ENCODE assay signal across 9 cellular contexts in genomic region chr11:58513747-58514367, GRCh38. TPM values are rescaled to one million over a fixed set of nuclear protein-coding genes. Genes with fewer than 3 reads are reported as not detected.
A peak's percentile ranks its signal among the peaks of the same experiment; 100 is the strongest.
DNase-seq lines count a peak whose midpoint lies in the region; ATAC-seq, FAIRE-seq and TF ChIP-seq lines count a peak whose summit lies in the region.
"Had no signal": no experiment of that assay in that cellular context is flagged by ENCODE, and none has a peak within 500 bp of the region (broad histone marks: within the 10 kb centered on the region; RNA-seq: fewer than 3 reads in every experiment).

No MANE protein-coding gene starts in this region.

- no peak for ATAC-seq in HG03280 (IDR thresholded peaks at IDR 0.05; ENCODE audit: unreplicated experiment)

- TF ChIP-seq EP300 in transverse colon (IDR thresholded peaks at IDR 0.05; ENCODE audit: low read depth) = no peak

- no peak overlapping the region for H3K9ac ChIP-seq in keratinocyte (ENCODE audit: control insufficient read depth, extremely low read depth, insufficient read depth, low read length)

- H3K4me3 ChIP-seq in brain microvascular endothelial cell (ENCODE audit: low read depth, low read length) (no peak overlapping the region), keratinocyte (ENCODE audit: control insufficient read depth in 2 of 3, extremely low read depth in 1 of 3, insufficient read depth in 2 of 3, low read depth in 1 of 3, low read length in 3 of 3) (no peak overlapping the region), transverse colon (no peak overlapping the region)

- H3K27me3 Mint-ChIP-seq in activated naive CD4-positive, alpha-beta T cell treated with anti-CD3 and anti-CD28 coated beads for 36 hours (ENCODE audit: low read depth) = no peaks in the 10 kb centered on the region

- WGBS in transverse colon (ENCODE audit: low coverage in 1 of 2), 2 donors = 34% methylated on average over 5 of the region's 5 CpGs; no CpG with 5 or more reads in 1 of the 2 donors

- H3K4me1 Mint-ChIP-seq in activated naive CD4-positive, alpha-beta T cell treated with anti-CD3 and anti-CD28 coated beads for 36 hours (ENCODE audit: low read depth) = no peaks in the 10 kb centered on the region

- H4K20me1 ChIP-seq in keratinocyte (ENCODE audit: control insufficient read depth, extremely low read depth, insufficient read depth, low read length) = no peaks in the 10 kb centered on the region

- H3K27me3 ChIP-seq in brain microvascular endothelial cell (replicated peaks) = no peaks in the 10 kb centered on the region
- H3K27me3 ChIP-seq in keratinocyte (ENCODE audit: control insufficient read depth, extremely low read depth, insufficient read depth, low read length) = no peaks in the 10 kb centered on the region
- H3K27me3 ChIP-seq in transverse colon = peaks cover 4% of the 10 kb centered on the region

- H3K27ac ChIP-seq in brain microvascular endothelial cell = no peak overlapping the region
- H3K27ac ChIP-seq in keratinocyte (ENCODE audit: control insufficient read depth, insufficient read depth, low read length) = no peak overlapping the region
- H3K27ac ChIP-seq in transverse colon = no peak overlapping the region

- dilution Hi-C loops in keratinocyte (cut with MboI; ENCODE audit: extremely low pct_ligation_motif_present, low sequenced_read_pairs) = no loop called here

- CTCF ChIA-PET in activated naive CD4-positive, alpha-beta T cell treated with anti-CD3 and anti-CD28 coated beads for 36 hours (lab: Charles Lee) = interaction anchor here (0.6 to 1.1 kb wide), 4 partner anchors 9 to 1153 kb away, joined by 3 to 4 read pairs (median 3); no protein-coding TSS in a partner anchor

- peak; percentile 38 for DNase-seq in activated naive CD4-positive, alpha-beta T cell treated with anti-CD3 and anti-CD28 coated beads for 36 hours
- DNase-seq in activated naive CD4-positive, alpha-beta T cell (lab: John Stamatoyannopoulos, UW) = no peak
- DNase-seq in H4 (ENCODE audit: low spot score) = peak; percentile 48
- DNase-seq in NCI-H2227 treated with DMSO at 0.1 percent for 48 hours (lab: John Stamatoyannopoulos, UW) = peak; percentile 60
- peak; percentile 65 for DNase-seq in brain microvascular endothelial cell
- DNase-seq in keratinocyte (ENCODE audit: low read depth, low spot score) = no peak
- DNase-seq in transverse colon = peak; percentile 14

- no peak overlapping the region for H3K4me2 ChIP-seq in keratinocyte (ENCODE audit: control insufficient read depth, extremely low read depth, insufficient read depth, low read depth, low read length)

- TF ChIP-seq POLR2A in transverse colon (IDR thresholded peaks at IDR 0.05) = no peak

- H3K9me3 ChIP-seq in keratinocyte (ENCODE audit: control insufficient read depth, low read depth, low read length) (no peaks in the 10 kb centered on the region), transverse colon (no peaks in the 10 kb centered on the region)

- TF ChIP-seq CTCF in brain microvascular endothelial cell (IDR thresholded peaks at IDR 0.05; ENCODE audit: low read depth, low read length, missing control alignments) = peak; percentile 76
- peak; percentile 58 to 81 (median 70) for TF ChIP-seq CTCF in keratinocyte (optimal IDR thresholded peaks at IDR 0.05 in 1 of 3, IDR thresholded peaks at IDR 0.05 in 1 of 3, conservative IDR thresholded peaks at IDR 0.05 in 1 of 3; ENCODE audit: extremely low read depth in 1 of 3, insufficient read depth in 2 of 3, low read length in 3 of 3)
- peak; percentile 45 to 63 (median 57) for TF ChIP-seq CTCF in transverse colon (IDR thresholded peaks at IDR 0.05)

- intact Hi-C loops in activated naive CD4-positive, alpha-beta T cell treated with anti-CD3 and anti-CD28 coated beads for 36 hours (cut with micrococcal nuclease) = loop anchor here (2.0 to 5.0 kb wide), 2 partner anchors 713 to 1167 kb away; no protein-coding TSS in a partner anchor
- intact Hi-C loops in transverse colon (cut with DNase I; ENCODE audit: low total_unique reads) = no loop called here

- no peak overlapping the region for H3K27ac Mint-ChIP-seq in activated naive CD4-positive, alpha-beta T cell treated with anti-CD3 and anti-CD28 coated beads for 36 hours

- peak; percentile 88 for FAIRE-seq in keratinocyte (lab: Jason Lieb, UNC)
- FAIRE-seq: frontal cortex had no signal

- no peak overlapping the region for H2AFZ ChIP-seq in keratinocyte (ENCODE audit: control insufficient read depth, low read length)

- H3K79me2 ChIP-seq in keratinocyte (ENCODE audit: control insufficient read depth, insufficient read depth, low read length) = no peaks in the 10 kb centered on the region

- H3K4me1 ChIP-seq in keratinocyte (ENCODE audit: control insufficient read depth, extremely low read depth, insufficient read depth, low read length) (no peaks in the 10 kb centered on the region), transverse colon (no peaks in the 10 kb centered on the region)

- H3K9me3 Mint-ChIP-seq in activated naive CD4-positive, alpha-beta T cell treated with anti-CD3 and anti-CD28 coated beads for 36 hours = no peaks in the 10 kb centered on the region

- no peak overlapping the region for H3K4me3 Mint-ChIP-seq in activated naive CD4-positive, alpha-beta T cell treated with anti-CD3 and anti-CD28 coated beads for 36 hours

- H3K36me3 ChIP-seq in brain microvascular endothelial cell (replicated peaks) (no peaks in the 10 kb centered on the region), keratinocyte (ENCODE audit: control insufficient read depth in 2 of 2, extremely low read depth in 1 of 2, insufficient read depth in 2 of 2, low read length in 2 of 2) (no peaks in the 10 kb centered on the region), transverse colon (no peaks in the 10 kb centered on the region)

- H3K9me1 ChIP-seq in keratinocyte (ENCODE audit: control insufficient read depth, extremely low read depth, insufficient read depth, low read length) = no peaks in the 10 kb centered on the region

- in situ Hi-C loops in brain microvascular endothelial cell (cut with HindIII; ENCODE audit: low pct_ligation_motif_present, low sequenced_read_pairs) = loop anchor here (25.0 kb wide), 1 partner anchor 702 kb away; no protein-coding TSS in a partner anchor
- in situ Hi-C loops in transverse colon (cut with MboI; ENCODE audit: low pct_ligation_motif_present in 1 of 4, low pct_unique_long_range_greater_than_20kb in 1 of 4, low sequenced_read_pairs in 3 of 4) = loop anchor here (25.0 kb wide), 3 partner anchors 677 to 1052 kb away; partner anchors contain the start of gene RTN4RL2 (in 1 of the 4)

- no peaks in the 10 kb centered on the region for H3K36me3 Mint-ChIP-seq in activated naive CD4-positive, alpha-beta T cell treated with anti-CD3 and anti-CD28 coated beads for 36 hours (ENCODE audit: low read depth)

RNA-seq across cellular contexts. Expression of gene OR5B21, which starts 6.0 kb away (rescaled TPM):
- total RNA-seq in activated naive CD4-positive, alpha-beta T cell treated with anti-CD3 and anti-CD28 coated beads for 36 hours = not detected
- total RNA-seq in H4 (2014; rRNA removed; shearing (Covaris generic)) = not detected in 2 replicates
- polyA plus RNA-seq in keratinocyte = 0.06 to 0.21 TPM (median 0.09 TPM) in 3 replicates
- not detected for polyA plus RNA-seq in keratinocyte (2011; ENCODE audit: low read depth)
- polyA plus RNA-seq in keratinocyte (2011; cell fraction: cytosol; rRNA removed) = not detected in 2 replicates
- polyA plus RNA-seq in keratinocyte (2011; cell fraction: nucleus; rRNA removed) = 0.89 and 2.4 TPM in 2 replicates
- polyA plus RNA-seq in keratinocyte (2012; ENCODE audit: low replicate concordance) = not detected in 2 replicates
- 2.9 to 4.2 TPM in 2 of 3 replicates, not detected in the other for polyA minus RNA-seq in keratinocyte
- polyA minus RNA-seq in keratinocyte (2011; cell fraction: cytosol; rRNA and poly(A)+ RNA removed) = not detected
- 4.3 and 12.7 TPM in 2 replicates for polyA minus RNA-seq in keratinocyte (2011; cell fraction: nucleus; rRNA and poly(A)+ RNA removed)
- total RNA-seq in transverse colon = not detected
- total RNA-seq: frontal cortex had no signal

Comparison
In these comparisons a context has a peak if more than half of its experiments do, and no peak if none do; other contexts are left out.
1. DNase-seq: peak in activated naive CD4-positive, alpha-beta T cell treated with anti-CD3 and anti-CD28 coated beads for 36 hours (single experiment), H4 (single experiment), NCI-H2227 treated with DMSO at 0.1 percent for 48 hours (single experiment), brain microvascular endothelial cell (single experiment) and transverse colon (single experiment); none in activated naive CD4-positive, alpha-beta T cell (0 of 4) and keratinocyte (single experiment).
2. Peak in every context shown above with its lines, with median percentiles within 50 percentile points of each other: CTCF ChIP-seq.